8 cellular contexts compared by ENCODE assay signal in the genomic region with DNA sequence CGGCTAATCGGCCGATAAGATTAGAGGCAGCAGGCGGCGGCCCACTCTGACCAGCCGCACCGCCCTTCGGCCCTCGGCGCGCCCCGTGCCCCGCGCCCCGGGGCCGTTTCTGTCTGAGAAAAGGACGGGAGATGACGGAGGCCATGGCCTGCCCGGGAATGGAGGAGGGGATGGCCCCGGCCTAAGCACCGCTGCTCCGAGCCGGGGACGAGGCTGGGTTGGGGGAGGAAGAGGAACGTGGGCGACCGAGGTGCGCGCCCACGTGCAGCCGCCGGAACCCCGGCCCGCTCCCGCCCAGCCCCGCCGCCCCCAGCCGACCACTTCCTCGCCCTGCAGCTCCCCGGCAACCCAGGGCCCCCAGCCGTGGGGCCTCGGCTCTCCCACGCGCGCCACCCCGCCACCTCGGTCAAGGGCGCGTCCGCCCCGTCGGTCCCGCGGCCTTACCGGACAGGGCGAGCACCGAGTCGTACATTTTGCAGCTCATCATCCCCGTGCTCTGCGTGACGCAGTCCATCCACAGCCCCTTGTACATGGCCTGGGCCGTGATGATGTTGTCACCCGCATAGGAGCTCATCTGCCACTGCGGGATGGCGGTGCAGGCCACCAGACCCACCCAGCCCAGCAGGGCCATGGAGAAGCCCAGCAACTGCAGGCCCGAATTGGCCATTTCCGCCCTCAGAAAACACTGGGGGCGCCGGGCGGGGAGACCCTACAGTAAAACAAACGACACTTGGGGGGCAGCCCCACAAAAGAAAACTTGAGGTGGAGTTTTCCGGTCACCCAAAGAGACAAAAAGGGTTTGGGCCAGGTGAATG. TPM values are rescaled to one million over a fixed set of nuclear protein-coding genes. Genes with fewer than 3 reads are reported as not detected.
A peak's percentile ranks its signal among the peaks of the same experiment; 100 is the strongest.
DNase-seq lines count a peak whose midpoint lies in the region; ATAC-seq, FAIRE-seq and TF ChIP-seq lines count a peak whose summit lies in the region.

No MANE protein-coding gene starts in this region.

- H3K4me1 Mint-ChIP-seq in activated CD8-positive, alpha-beta memory T cell treated with anti-CD3 and anti-CD28 coated beads, Interleukin-2, amount 10 ng/mL, durations not matched to agents 7 days and 5 days: peaks cover 27% of the 10 kb centered on the region
- peaks cover 5% of the 10 kb centered on the region for H3K4me1 Mint-ChIP-seq in glutamatergic neuron (ENCODE audit: low read depth, unreplicated experiment)

- peak; percentile 77 for FAIRE-seq in GM12891 (lab: Jason Lieb, UNC)

- 14% methylated on average over 60 of the region's 72 CpGs for WGBS in prostate gland
- 16 to 75% (median 20%) methylated on average over 9 to 72 of the region's 72 CpGs for WGBS in adrenal gland, 4 donors

- H3K9me3 Mint-ChIP-seq in activated CD8-positive, alpha-beta memory T cell treated with anti-CD3 and anti-CD28 coated beads, Interleukin-2, amount 10 ng/mL, durations not matched to agents 7 days and 5 days (ENCODE audit: low read depth): no peaks in the 10 kb centered on the region
- H3K9me3 Mint-ChIP-seq in glutamatergic neuron (ENCODE audit: unreplicated experiment): peaks cover 5% of the 10 kb centered on the region

- CTCF ChIA-PET in activated CD8-positive, alpha-beta memory T cell treated with anti-CD3 and anti-CD28 coated beads, Interleukin-2, amount 10 ng/mL, durations not matched to agents 7 days and 5 days (lab: Charles Lee): interaction anchor here (1.1 to 1.6 kb wide), 3 partner anchors 19 to 41 kb away, joined by 3 to 5 read pairs (median 3); no protein-coding TSS in a partner anchor

- H3K9me3 ChIP-seq in prostate gland (no peaks in the 10 kb centered on the region), adrenal gland (replicated peaks in 1 of 3) (no peaks in the 10 kb centered on the region)

- peaks cover 4% of the 10 kb centered on the region for H3K36me3 Mint-ChIP-seq in activated CD8-positive, alpha-beta memory T cell treated with anti-CD3 and anti-CD28 coated beads, Interleukin-2, amount 10 ng/mL, durations not matched to agents 7 days and 5 days
- peaks cover 4% of the 10 kb centered on the region for H3K36me3 Mint-ChIP-seq in glutamatergic neuron (ENCODE audit: unreplicated experiment)

- H3K27me3 ChIP-seq in prostate gland (replicated peaks; ENCODE audit: insufficient read depth) (no peaks in the 10 kb centered on the region), adrenal gland (no peaks in the 10 kb centered on the region)

- H3K4me3 Mint-ChIP-seq in activated CD8-positive, alpha-beta memory T cell treated with anti-CD3 and anti-CD28 coated beads, Interleukin-2, amount 10 ng/mL, durations not matched to agents 7 days and 5 days: peak overlapping the region; percentile 55
- H3K4me3 Mint-ChIP-seq in glutamatergic neuron (ENCODE audit: unreplicated experiment): peak overlapping the region; percentile 52

- no peak for TF ChIP-seq POLR2A in GM12891 (IDR thresholded peaks at IDR 0.05; ENCODE audit: low read depth, low read length)
- no peak for TF ChIP-seq POLR2A in prostate gland (IDR thresholded peaks at IDR 0.05)
- TF ChIP-seq POLR2A in adrenal gland (IDR thresholded peaks at IDR 0.05): no peak

- H3K27ac Mint-ChIP-seq in activated CD8-positive, alpha-beta memory T cell treated with anti-CD3 and anti-CD28 coated beads, Interleukin-2, amount 10 ng/mL, durations not matched to agents 7 days and 5 days: no peak overlapping the region
- no peak overlapping the region for H3K27ac Mint-ChIP-seq in glutamatergic neuron (ENCODE audit: unreplicated experiment)

- intact Hi-C loops in prostate gland (cut with DNase I) (no loop called here), adrenal gland (cut with DNase I) (loop anchor here in 1 of 2 donors (5.0 kb wide), 1 partner anchor 41 kb away; no protein-coding TSS in a partner anchor)

- peaks cover 32% of the 10 kb centered on the region for H3K27me3 Mint-ChIP-seq in activated CD8-positive, alpha-beta memory T cell treated with anti-CD3 and anti-CD28 coated beads, Interleukin-2, amount 10 ng/mL, durations not matched to agents 7 days and 5 days
- H3K27me3 Mint-ChIP-seq in glutamatergic neuron (ENCODE audit: unreplicated experiment): peaks cover 17% of the 10 kb centered on the region

- peak; percentile 52 for ATAC-seq in activated CD8-positive, alpha-beta memory T cell treated with anti-CD3 and anti-CD28 coated beads, Interleukin-2, amount 10 ng/mL, durations not matched to agents 7 days and 5 days
- no peak for ATAC-seq in HG02678 (IDR thresholded peaks at IDR 0.05; ENCODE audit: unreplicated experiment)

- H3K4me3 ChIP-seq in prostate gland: peak overlapping the region; percentile 34 to 37
- H3K4me3 ChIP-seq in adrenal gland: peak overlapping the region in 2 of 4 donors; percentile 14 to 61

- DNase-seq in GM12891 (ENCODE audit: insufficient read length, low spot score) (peak; percentile 64), glutamatergic neuron (no peak), prostate gland (ENCODE audit: low spot score) (no peak), T1000 (lab: John Stamatoyannopoulos, UW) (no peak), adrenal gland (no peak), T-helper 9 cell (no peak)
- DNase-seq in activated CD8-positive, alpha-beta memory T cell treated with anti-CD3 and anti-CD28 coated beads, Interleukin-2, amount 10 ng/mL, durations not matched to agents 7 days and 5 days: no peak

- no peaks in the 10 kb centered on the region for H3K36me3 ChIP-seq in prostate gland
- peaks cover 0 to 24% of the 10 kb centered on the region in 2 donors for H3K36me3 ChIP-seq in adrenal gland (replicated peaks in 1 of 2)

- H3K27ac ChIP-seq in prostate gland (peak overlapping the region; percentile 84 to 91), adrenal gland (peak overlapping the region in 2 of 5 donors; percentile 19 to 81)

- no peak for TF ChIP-seq CTCF in glutamatergic neuron (IDR thresholded peaks at IDR 0.05; ENCODE audit: partially characterized antibody, unreplicated experiment)
- TF ChIP-seq CTCF in prostate gland (IDR thresholded peaks at IDR 0.05): no peak
- no peak for TF ChIP-seq CTCF in adrenal gland (IDR thresholded peaks at IDR 0.05)

- peaks cover 24% of the 10 kb centered on the region for H3K4me1 ChIP-seq in prostate gland (replicated peaks)
- H3K4me1 ChIP-seq in adrenal gland (replicated peaks in 1 of 2): peaks cover 12 to 21% of the 10 kb centered on the region in 2 donors

TF ChIP-seq in GM12891, 5 proteins besides CTCF, POLR2A, EP300 and RAD21:
- TF ChIP-seq PAX5 (IDR thresholded peaks at IDR 0.05; ENCODE audit: insufficient read depth, low read length, severe bottlenecking): no peak
- no peak for TF ChIP-seq TAF1 (IDR thresholded peaks at IDR 0.05; ENCODE audit: low read depth, low read length)
- TF ChIP-seq POU2F2 (IDR thresholded peaks at IDR 0.05; ENCODE audit: low read depth, low read length): no peak
- no peak for TF ChIP-seq SPI1 (IDR thresholded peaks at IDR 0.05; ENCODE audit: low read depth, low read length)
- no peak for TF ChIP-seq POLR2AphosphoS5 (IDR thresholded peaks at IDR 0.05; ENCODE audit: low read depth, low read length)

RNA-seq across cellular contexts. Expression of gene CLDN7, which starts 0.7 kb away (rescaled TPM):
- 0.40 TPM for polyA plus RNA-seq in GM12891 (2012; ENCODE audit: low read depth, missing spikeins)
- 1 to 10 TPM in 1 of 2 experiments, under 1 TPM in 1; 0.66 to 1.9 TPM for total RNA-seq in activated CD8-positive, alpha-beta memory T cell treated with anti-CD3 and anti-CD28 coated beads, Interleukin-2, amount 10 ng/mL, durations not matched to agents 7 days and 5 days
- 0.44 TPM for total RNA-seq in glutamatergic neuron (ENCODE audit: unreplicated experiment)
- 10 to 100 TPM; 42.0 to 45.8 TPM for total RNA-seq in prostate gland
- total RNA-seq in adrenal gland: 10 to 100 TPM in 4 of 8 donors, 1 to 10 TPM in 4; 2.0 to 35.6 (median 9.0) TPM
- 1 to 10 TPM; 1.6 to 9.7 (median 5.3) TPM for polyA plus RNA-seq in adrenal gland

RNA-seq across cellular contexts. Expression of gene ELP5, which starts 9.6 kb away (rescaled TPM):
- 57.9 TPM for polyA plus RNA-seq in GM12891 (2012; ENCODE audit: low read depth, missing spikeins)
- 10 to 100 TPM; 56.5 to 70.4 TPM for total RNA-seq in activated CD8-positive, alpha-beta memory T cell treated with anti-CD3 and anti-CD28 coated beads, Interleukin-2, amount 10 ng/mL, durations not matched to agents 7 days and 5 days
- total RNA-seq in glutamatergic neuron (ENCODE audit: unreplicated experiment) (34.1 TPM), prostate gland (10 to 100 TPM; 50.1 to 65.2 TPM), adrenal gland (10 to 100 TPM; 28.0 to 82.7 (median 58.4) TPM)
- polyA plus RNA-seq in adrenal gland: 10 to 100 TPM; 39.0 to 96.5 (median 77.4) TPM

RNA-seq across cellular contexts. Expression of gene CTDNEP1, which starts 10.1 kb away (rescaled TPM):
- 94.2 TPM for polyA plus RNA-seq in GM12891 (2012; ENCODE audit: low read depth, missing spikeins)
- 100 to 1,000 TPM; 162 to 192 TPM for total RNA-seq in activated CD8-positive, alpha-beta memory T cell treated with anti-CD3 and anti-CD28 coated beads, Interleukin-2, amount 10 ng/mL, durations not matched to agents 7 days and 5 days
- total RNA-seq in glutamatergic neuron (ENCODE audit: unreplicated experiment): 185 TPM
- total RNA-seq in prostate gland: 100 to 1,000 TPM in 1 of 2 donors, 10 to 100 TPM in 1; 61.2 to 107 TPM
- total RNA-seq in adrenal gland: 100 to 1,000 TPM in 5 of 8 donors, 10 to 100 TPM in 3; 31.3 to 144 (median 126) TPM
- 100 to 1,000 TPM in 1 of 3 donors, 10 to 100 TPM in 2; 67.9 to 177 (median 84.4) TPM for polyA plus RNA-seq in adrenal gland

RNA-seq across cellular contexts. Expression of gene GABARAP, which starts 19.3 kb away (rescaled TPM):
- polyA plus RNA-seq in GM12891 (2012; ENCODE audit: low read depth, missing spikeins): 366 TPM
- total RNA-seq in activated CD8-positive, alpha-beta memory T cell treated with anti-CD3 and anti-CD28 coated beads, Interleukin-2, amount 10 ng/mL, durations not matched to agents 7 days and 5 days: 100 to 1,000 TPM; 207 to 231 TPM
- total RNA-seq in glutamatergic neuron (ENCODE audit: unreplicated experiment) (908 TPM), prostate gland (100 to 1,000 TPM; 493 to 527 TPM), adrenal gland (1,000 to 10,000 TPM in 1 of 8 donors, 100 to 1,000 TPM in 7; 195 to 1,049 (median 840) TPM)
- 1,000 to 10,000 TPM in 2 of 3 donors, 100 to 1,000 TPM in 1; 694 to 1,285 (median 1,047) TPM for polyA plus RNA-seq in adrenal gland

RNA-seq across cellular contexts. Expression of gene SLC2A4, which starts 19.9 kb away (rescaled TPM):
- polyA plus RNA-seq in GM12891 (2012; ENCODE audit: low read depth, missing spikeins): not detected
- not detected for total RNA-seq in activated CD8-positive, alpha-beta memory T cell treated with anti-CD3 and anti-CD28 coated beads, Interleukin-2, amount 10 ng/mL, durations not matched to agents 7 days and 5 days
- total RNA-seq in glutamatergic neuron (ENCODE audit: unreplicated experiment): 0.42 TPM
- 10 to 100 TPM; 13.8 to 27.4 TPM for total RNA-seq in prostate gland
- total RNA-seq in adrenal gland: 10 to 100 TPM in 4 of 8 donors, 1 to 10 TPM in 4; 1.8 to 30.0 (median 8.9) TPM
- polyA plus RNA-seq in adrenal gland: 10 to 100 TPM in 1 of 3 donors, 1 to 10 TPM in 1, under 1 TPM in 1; 0.75 to 12.7 (median 5.6) TPM
